ENCODE assay signal across 16 cellular contexts in genomic region chr10:79354141-79354540, GRCh38. TPM values are rescaled to one million over a fixed set of nuclear protein-coding genes. Genes with fewer than 3 reads are reported as not detected.
A peak's percentile ranks its signal among the peaks of the same experiment; 100 is the strongest.
DNase-seq lines count a peak whose midpoint lies in the region; ATAC-seq and TF ChIP-seq lines count a peak whose summit lies in the region.
"Had no signal": no experiment of that assay in that cellular context is flagged by ENCODE, and none has a peak within 500 bp of the region (broad histone marks: within the 10 kb centered on the region; RNA-seq: fewer than 3 reads in every experiment).

No MANE protein-coding gene starts in this region.

- H3K9me3 ChIP-seq in HCT116 (ENCODE audit: control insufficient read depth in 1 of 2, insufficient read depth in 1 of 2, low read depth in 1 of 2, low read length in 2 of 2) (no peaks in the 10 kb centered on the region), Panc1 (ENCODE audit: control insufficient read depth, insufficient read depth, low read depth, low read length) (no peaks in the 10 kb centered on the region), neutrophil (no peaks in the 10 kb centered on the region), ascending aorta (no peaks in the 10 kb centered on the region)
- H3K9me3 ChIP-seq: body of pancreas had no signal

- no peak overlapping the region for H3K4me3 Mint-ChIP-seq in T-helper 1 cell treated with Interleukin-12 subunit alpha and Interleukin-12 subunit beta and Interleukin-4 antibody, amounts not matched to agents 30 μg/mL and 1 μg/mL, for 36 hours
- H3K4me3 Mint-ChIP-seq: CD4-positive, alpha-beta memory T cell; type B pancreatic cell had no signal

- no peak overlapping the region for H2AFZ ChIP-seq in HCT116 (ENCODE audit: low read depth, low read length, poor library complexity, severe bottlenecking)
- H2AFZ ChIP-seq: parathyroid adenoma had no signal

- no peak overlapping the region for H3K9ac ChIP-seq in HCT116 (ENCODE audit: low read length)
- H3K9ac ChIP-seq: parathyroid adenoma had no signal

- TF ChIP-seq POLR2A in HCT116 (IDR thresholded peaks at IDR 0.05; ENCODE audit: borderline replicate concordance, extremely low read depth, insufficient read depth, insufficient read length) = no peak

- TF ChIP-seq CTCF in HCT116 (IDR thresholded peaks at IDR 0.05 in 2 of 3, conservative IDR thresholded peaks at IDR 0.05 in 1 of 3; ENCODE audit: borderline replicate concordance in 1 of 3, insufficient read depth in 1 of 3, low read depth in 2 of 3, low read length in 2 of 3) (no peak), Panc1 (IDR thresholded peaks at IDR 0.05) (no peak), neutrophil (IDR thresholded peaks at IDR 0.05) (no peak), ascending aorta (IDR thresholded peaks at IDR 0.05) (no peak)

- peaks cover 44% of the 10 kb centered on the region for H3K4me1 Mint-ChIP-seq in T-helper 1 cell treated with Interleukin-12 subunit alpha and Interleukin-12 subunit beta and Interleukin-4 antibody, amounts not matched to agents 30 μg/mL and 1 μg/mL, for 36 hours (ENCODE audit: low read depth)

- TF ChIP-seq RAD21 in HCT116 (IDR thresholded peaks at IDR 0.05; ENCODE audit: low read depth) = no peak

- no peak overlapping the region for H3K4me2 ChIP-seq in HCT116 (ENCODE audit: low read length)

- in situ Hi-C loops in Panc1 (cut with HindIII; ENCODE audit: low pct_unique_long_range_greater_than_20kb, low sequenced_read_pairs) = no loop called here

- POLR2A ChIA-PET in HCT116 (lab: Charles Lee) (no interaction called here), Panc1 (lab: Charles Lee) (interaction anchor here (0.7 kb wide), 1 partner anchor 106 kb away, joined by 3 read pairs; no protein-coding TSS in a partner anchor)

- BruUV-seq in HCT116 (replicated peaks; lab: Mats Ljungman, UMichigan) (TSS peak; percentile 2), Panc1 (replicated peaks; lab: Mats Ljungman, UMichigan) (TSS peak; percentile 49)

- H3K4me1 ChIP-seq in HCT116 (ENCODE audit: control insufficient read depth in 1 of 2, insufficient read depth in 2 of 2, low read length in 2 of 2) = peaks cover 0 to 4% of the 10 kb centered on the region in 2 experiments; a peak in 1 of 4 replicates
- no peaks in the 10 kb centered on the region for H3K4me1 ChIP-seq in Panc1 (ENCODE audit: control insufficient read depth, insufficient read depth, low read length)
- H3K4me1 ChIP-seq in neutrophil (ENCODE audit: control insufficient read depth in 1 of 2, insufficient read depth in 1 of 2, low read depth in 1 of 2, low read length in 1 of 2) = peaks cover 63 to 76% of the 10 kb centered on the region in 2 experiments
- H3K4me1 ChIP-seq in ascending aorta = no peaks in the 10 kb centered on the region

- H3K79me2 ChIP-seq in HCT116 (ENCODE audit: insufficient read depth, low read length) = peaks cover 48% of the 10 kb centered on the region
- H3K79me2 ChIP-seq: parathyroid adenoma had no signal

- no peaks in the 10 kb centered on the region for H3K9me2 ChIP-seq in HCT116 (ENCODE audit: insufficient read depth)

- peaks cover 64% of the 10 kb centered on the region for H3K36me3 Mint-ChIP-seq in T-helper 1 cell treated with Interleukin-12 subunit alpha and Interleukin-12 subunit beta and Interleukin-4 antibody, amounts not matched to agents 30 μg/mL and 1 μg/mL, for 36 hours (ENCODE audit: low read depth)

- CTCF ChIA-PET in HCT116 (lab: Charles Lee) (no interaction called here), Panc1 (lab: Charles Lee) (no interaction called here)

- peaks cover 5% of the 10 kb centered on the region; the same call in 1 of the 2 replicates for H4K20me1 ChIP-seq in HCT116 (ENCODE audit: insufficient read depth)

- DNase-seq in T-helper 1 cell = no peak
- no peak for DNase-seq in HCT116 (ENCODE audit: low read depth, low spot score)
- DNase-seq in Panc1 (ENCODE audit: low read depth, low spot score) = no peak
- DNase-seq in NCI-H187 treated with DMSO at 0.1 percent for 48 hours (lab: John Stamatoyannopoulos, UW) = no peak
- DNase-seq in SW480 (ENCODE audit: low spot score) = no peak
- DNase-seq in ascending aorta (ENCODE audit: low spot score in 2 of 2) = no peak
- DNase-seq: body of pancreas; CD4-positive, alpha-beta memory T cell; DND-41; Karpas-422; NCI-H1694 treated with DMSO at 0.1 percent for 48 hours had no signal

- H3K36me3 ChIP-seq in HCT116 (ENCODE audit: control insufficient read depth in 1 of 2, insufficient read depth in 2 of 2, low read length in 2 of 2) (peaks cover 38 to 62% of the 10 kb centered on the region in 2 experiments), Panc1 (ENCODE audit: control insufficient read depth, insufficient read depth, low read length) (peaks cover 2% of the 10 kb centered on the region; the same call in 1 of the 2 replicates), neutrophil (peaks cover 66% of the 10 kb centered on the region), ascending aorta (peaks cover 24 to 52% of the 10 kb centered on the region in 2 donors)

- H3K27me3 Mint-ChIP-seq in T-helper 1 cell treated with Interleukin-12 subunit alpha and Interleukin-12 subunit beta and Interleukin-4 antibody, amounts not matched to agents 30 μg/mL and 1 μg/mL, for 36 hours (ENCODE audit: low read depth) = no peaks in the 10 kb centered on the region
- H3K27me3 Mint-ChIP-seq: CD4-positive, alpha-beta memory T cell; type B pancreatic cell had no signal

- peak overlapping the region; percentile 49 for H3K27ac Mint-ChIP-seq in T-helper 1 cell treated with Interleukin-12 subunit alpha and Interleukin-12 subunit beta and Interleukin-4 antibody, amounts not matched to agents 30 μg/mL and 1 μg/mL, for 36 hours
- H3K27ac Mint-ChIP-seq: type B pancreatic cell had no signal

- H3K4me3 ChIP-seq in HCT116 (replicated peaks in 1 of 2; ENCODE audit: low read depth in 1 of 2, low read length in 2 of 2) (no peak overlapping the region), Panc1 (ENCODE audit: low read depth in 2 of 2, low read length in 2 of 2) (no peak overlapping the region), neutrophil (ENCODE audit: low read depth in 1 of 2, low read length in 1 of 2) (no peak overlapping the region), ascending aorta (no peak overlapping the region)
- H3K4me3 ChIP-seq: body of pancreas had no signal

- ATAC-seq in HCT116 (no peak), Panc1 (no peak)
- ATAC-seq: body of pancreas, esophagus mucosa had no signal

- H3K27ac ChIP-seq in HCT116 (ENCODE audit: low read depth, low read length) = no peak overlapping the region
- H3K27ac ChIP-seq in Panc1 (ENCODE audit: low read length) = no peak overlapping the region
- peak overlapping the region; percentile 82 for H3K27ac ChIP-seq in neutrophil
- no peak overlapping the region for H3K27ac ChIP-seq in ascending aorta
- H3K27ac ChIP-seq: body of pancreas, parathyroid adenoma had no signal

- intact Hi-C loops in HCT116 (cut with micrococcal nuclease) = no loop called here
- intact Hi-C loops in Panc1 (cut with micrococcal nuclease; ENCODE audit: unreplicated experiment) = no loop called here
- intact Hi-C loops in ascending aorta (cut with DNase I) = no loop called here

- RAD21 ChIA-PET in HCT116 (lab: Charles Lee; ENCODE audit: low non-redundant PET in 1 of 2, low total read pairs in 2 of 2, uncharacterized antibody in 2 of 2, unreplicated experiment in 2 of 2) = no interaction called here

- no peaks in the 10 kb centered on the region for H3K9me3 Mint-ChIP-seq in T-helper 1 cell treated with Interleukin-12 subunit alpha and Interleukin-12 subunit beta and Interleukin-4 antibody, amounts not matched to agents 30 μg/mL and 1 μg/mL, for 36 hours
- H3K9me3 Mint-ChIP-seq: CD4-positive, alpha-beta memory T cell; type B pancreatic cell had no signal

- no peaks in the 10 kb centered on the region for H3K27me3 ChIP-seq in HCT116 (ENCODE audit: insufficient read depth, low read length)
- H3K27me3 ChIP-seq in Panc1 (ENCODE audit: control insufficient read depth, insufficient read depth, low read length) = no peaks in the 10 kb centered on the region
- H3K27me3 ChIP-seq in neutrophil = no peaks in the 10 kb centered on the region
- no peaks in the 10 kb centered on the region for H3K27me3 ChIP-seq in ascending aorta
- H3K27me3 ChIP-seq: body of pancreas had no signal

TF ChIP-seq in HCT116, 20 proteins besides CTCF, POLR2A, EP300 and RAD21 (continues in another document):
- no peak for TF ChIP-seq POLR2AphosphoS5 (IDR thresholded peaks at IDR 0.05; ENCODE audit: low read depth, low read length)
- TF ChIP-seq TCF7L2 (IDR thresholded peaks at IDR 0.05; ENCODE audit: borderline replicate concordance, extremely low read depth, insufficient read depth, insufficient read length) = no peak
- no peak for TF ChIP-seq REST (IDR thresholded peaks at IDR 0.05; ENCODE audit: low read depth)
- no peak for TF ChIP-seq EGR1 (IDR thresholded peaks at IDR 0.05; ENCODE audit: low read depth)
- no peak for TF ChIP-seq SRF (IDR thresholded peaks at IDR 0.05; ENCODE audit: low read depth)
- no peak for TF ChIP-seq FOSL1 (IDR thresholded peaks at IDR 0.05; ENCODE audit: low read depth)
- no peak for TF ChIP-seq EZH2 (IDR thresholded peaks at IDR 0.05)
- no peak for TF ChIP-seq SIN3A (IDR thresholded peaks at IDR 0.05; ENCODE audit: low read depth)

RNA-seq across cellular contexts. Expression of gene PPIF, which starts 6.9 kb away (rescaled TPM):
- 85.0 TPM for total RNA-seq in HCT116 (2021; ENCODE audit: unreplicated experiment)
- 65.3 and 71.3 TPM in 2 replicates for polyA plus RNA-seq in HCT116 (2012)
- total RNA-seq in Panc1 (2021; ENCODE audit: unreplicated experiment) = 59.0 TPM
- 60.3 TPM for polyA plus RNA-seq in Panc1 (2012; ENCODE audit: insufficient read length)
- 172 TPM for total RNA-seq in ascending aorta
